Comparison of ENCODE assay signal across 8 cellular contexts in the genomic region with DNA sequence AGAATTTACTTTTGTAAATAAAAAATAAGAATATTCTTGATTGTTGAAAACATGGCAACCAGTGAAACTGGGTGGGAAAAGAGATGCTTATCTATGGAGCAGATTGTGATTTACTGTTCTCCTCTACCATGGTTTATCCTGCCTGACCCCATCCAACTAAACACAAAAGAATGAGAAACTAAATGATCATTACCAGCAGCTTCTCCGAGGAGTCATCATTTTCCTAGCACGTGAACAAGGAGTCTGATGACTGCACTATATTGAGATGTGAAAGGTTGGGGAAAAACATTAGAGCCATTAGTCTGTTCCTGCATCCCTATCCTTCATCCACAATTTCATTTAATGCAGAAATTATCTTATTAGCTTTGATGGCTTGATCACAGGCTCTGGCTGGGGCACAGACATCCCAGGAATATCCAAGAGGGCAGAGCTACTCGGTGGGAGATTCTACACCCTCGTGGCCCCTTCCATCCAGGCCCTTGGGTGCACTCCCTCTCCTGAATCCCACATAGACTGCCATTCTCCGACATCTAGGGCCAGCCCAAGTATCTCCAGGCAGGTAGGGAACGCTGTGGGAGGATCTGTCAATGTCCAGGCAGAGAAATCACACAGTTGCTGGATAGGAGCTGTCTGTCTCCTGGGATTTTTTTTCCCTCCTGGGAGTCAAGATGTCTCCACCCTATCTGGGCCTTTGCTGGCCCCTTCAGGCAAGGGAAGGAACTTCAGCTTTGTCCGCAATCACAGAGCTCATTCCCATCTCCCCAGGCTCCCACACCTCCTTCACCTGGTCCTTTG. TPM values are rescaled to one million over a fixed set of nuclear protein-coding genes. Genes with fewer than 3 reads are reported as not detected.
A peak's percentile ranks its signal among the peaks of the same experiment; 100 is the strongest.
DNase-seq lines count a peak whose midpoint lies in the region; FAIRE-seq and TF ChIP-seq lines count a peak whose summit lies in the region.

No MANE protein-coding gene starts in this region.

- in situ Hi-C loops in astrocyte of the spinal cord (cut with HindIII; ENCODE audit: low sequenced_read_pairs) = no loop called here

- H3K36me3 ChIP-seq in BE2C (no peaks in the 10 kb centered on the region), tibial artery (no peaks in the 10 kb centered on the region)

- peak; percentile 39 for FAIRE-seq in GM18507 (lab: Jason Lieb, UNC)

- TF ChIP-seq CTCF in BE2C (IDR thresholded peaks at IDR 0.05; ENCODE audit: low read depth, low read length) = peak; percentile 91
- TF ChIP-seq CTCF in astrocyte of the spinal cord (IDR thresholded peaks at IDR 0.05; ENCODE audit: low read depth, low read length) = peak; percentile 94
- peak; percentile 37 to 50 for TF ChIP-seq CTCF in tibial artery (IDR thresholded peaks at IDR 0.05)

- no peaks in the 10 kb centered on the region for H3K9me3 ChIP-seq in BE2C
- no peaks in the 10 kb centered on the region for H3K9me3 ChIP-seq in tibial artery

- intact Hi-C loops in tibial artery (cut with DNase I; ENCODE audit: low total_unique reads) = no loop called here

- H3K4me3 ChIP-seq in BE2C (ENCODE audit: low read depth, low read length) (no peak overlapping the region), astrocyte of the spinal cord (ENCODE audit: low read depth, low read length) (no peak overlapping the region), tibial artery (no peak overlapping the region)

- DNase-seq in BE2C = peak; percentile 69
- no peak for DNase-seq in GM18507 (ENCODE audit: extremely low spot score, insufficient read length, low read depth)
- DNase-seq in NCI-H2227 treated with DMSO at 0.1 percent for 48 hours (lab: John Stamatoyannopoulos, UW) = peak; percentile 54
- DNase-seq in astrocyte of the spinal cord (ENCODE audit: low read depth, low spot score) = peak; percentile 48
- DNase-seq in kidney glomerular epithelial cell (lab: John Stamatoyannopoulos, UW) = peak; percentile 71
- peak in 1 of 2 donors; percentile 29 for DNase-seq in tibial artery
- no peak for DNase-seq in stimulated activated naive CD4-positive, alpha-beta T cell treated with Interleukin-2 at 50 U/mL for 16 hours (lab: John Stamatoyannopoulos, UW)
- DNase-seq in activated CD8-positive, alpha-beta memory T cell treated with anti-CD3 and anti-CD28 coated beads, Interleukin-2, amount 50 U/mL, for 4 hours = no peak

- H3K27me3 ChIP-seq in BE2C = no peaks in the 10 kb centered on the region
- no peaks in the 10 kb centered on the region for H3K27me3 ChIP-seq in tibial artery

- H3K4me1 ChIP-seq in BE2C = no peaks in the 10 kb centered on the region
- peaks cover 0 to 1% (median 0%) of the 10 kb centered on the region in 4 donors for H3K4me1 ChIP-seq in tibial artery

- H3K27ac ChIP-seq in tibial artery = no peak overlapping the region

RNA-seq across cellular contexts. Expression of gene DHRS4, which starts 43.3 kb away (rescaled TPM):
- 17.7 TPM for polyA plus RNA-seq in BE2C (2012; ENCODE audit: insufficient read depth, insufficient read length, low read depth)

Comparison
In these comparisons a context has a peak if more than half of its experiments do, and no peak if none do; other contexts are left out.
1. DNase-seq: peak in BE2C (single experiment), NCI-H2227 treated with DMSO at 0.1 percent for 48 hours (single experiment), astrocyte of the spinal cord (single experiment) and kidney glomerular epithelial cell (single experiment); none in GM18507 (single experiment), stimulated activated naive CD4-positive, alpha-beta T cell treated with Interleukin-2 at 50 U/mL for 16 hours (single experiment) and activated CD8-positive, alpha-beta memory T cell treated with anti-CD3 and anti-CD28 coated beads, Interleukin-2, amount 50 U/mL, for 4 hours (single experiment).
2. CTCF ChIP-seq: peak in every context shown above with its lines; median percentile 94 in astrocyte of the spinal cord; 91 in BE2C; 44 in tibial artery.